Comparison of ENCODE assay signal across 21 cellular contexts in the genomic region with DNA sequence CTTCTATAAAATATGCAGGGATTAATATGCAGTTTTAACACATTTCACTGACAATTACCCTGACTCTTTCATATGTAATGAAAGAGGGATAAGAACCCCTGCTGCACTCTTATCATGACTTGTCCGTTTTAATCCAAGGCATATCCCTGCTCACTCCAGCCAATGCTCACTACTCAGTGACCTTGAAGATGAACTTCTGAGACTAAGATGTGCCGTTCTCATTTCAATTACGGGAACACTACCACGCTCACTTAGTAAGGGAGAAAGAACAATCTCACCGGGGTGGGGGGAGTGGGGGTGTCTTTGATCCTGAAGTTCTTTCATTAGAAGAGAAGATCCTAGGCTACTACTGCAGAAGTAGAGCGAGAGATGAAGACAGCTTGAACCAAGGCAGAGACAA. TPM values are rescaled to one million over a fixed set of nuclear protein-coding genes. Genes with fewer than 3 reads are reported as not detected.
A peak's percentile ranks its signal among the peaks of the same experiment; 100 is the strongest.
DNase-seq lines count a peak whose midpoint lies in the region; ATAC-seq, FAIRE-seq and TF ChIP-seq lines count a peak whose summit lies in the region.
"Had no signal": no experiment of that assay in that cellular context is flagged by ENCODE, and none has a peak within 500 bp of the region (broad histone marks: within the 10 kb centered on the region; RNA-seq: fewer than 3 reads in every experiment).

No MANE protein-coding gene starts in this region.

- H2BK15ac ChIP-seq in H9 (ENCODE audit: low read depth, low read length): no peak overlapping the region

- H3K9me3 Mint-ChIP-seq in H9: no peaks in the 10 kb centered on the region
- no peaks in the 10 kb centered on the region for H3K9me3 Mint-ChIP-seq in effector memory CD8-positive, alpha-beta T cell
- H3K9me3 Mint-ChIP-seq: CD4-positive, alpha-beta memory T cell had no signal

- no peaks in the 10 kb centered on the region for H3K79me1 ChIP-seq in H9 (ENCODE audit: insufficient read depth, low read depth, low read length, poor library complexity, severe bottlenecking)

- no peak for TF ChIP-seq POLR2A in testis (IDR thresholded peaks at IDR 0.05)

- H3K23me2 ChIP-seq in H9 (ENCODE audit: insufficient read length, low read depth, low read length, poor library complexity, severe bottlenecking): no peaks in the 10 kb centered on the region

- H3K18ac ChIP-seq in H9 (ENCODE audit: insufficient read length, low read depth, low read length): no peak overlapping the region

- FAIRE-seq in keratinocyte (lab: Jason Lieb, UNC): peak; percentile 13
- FAIRE-seq: GM12891, GM18507, H1 had no signal

- H3K27me3 ChIP-seq in H9 (ENCODE audit: insufficient read depth, low read length): no peaks in the 10 kb centered on the region
- H3K27me3 ChIP-seq in cardiac muscle cell: no peaks in the 10 kb centered on the region
- no peaks in the 10 kb centered on the region for H3K27me3 ChIP-seq in left ventricle myocardium inferior (ENCODE audit: low read depth)
- H3K27me3 ChIP-seq in keratinocyte (ENCODE audit: control insufficient read depth, extremely low read depth, insufficient read depth, low read length): no peaks in the 10 kb centered on the region
- H3K27me3 ChIP-seq in testis: no peaks in the 10 kb centered on the region

- H3K4me3 Mint-ChIP-seq in H9: no peak overlapping the region
- no peak overlapping the region for H3K4me3 Mint-ChIP-seq in effector memory CD8-positive, alpha-beta T cell
- H3K4me3 Mint-ChIP-seq: CD4-positive, alpha-beta memory T cell had no signal

- DNase-seq in H9: no peak
- DNase-seq in cardiac muscle cell (ENCODE audit: low read depth in 1 of 2, low spot score in 1 of 2): no peak
- no peak for DNase-seq in left ventricle myocardium inferior
- DNase-seq in keratinocyte (ENCODE audit: low read depth, low spot score): no peak
- no peak for DNase-seq in effector memory CD8-positive, alpha-beta T cell
- no peak for DNase-seq in testis
- DNase-seq: C1 segment of cervical spinal cord; Calu3; CD4-positive, alpha-beta memory T cell; COR-L47; DMS53; DMS79 treated with DMSO at 0.1 percent for 48 hours; GF-D8; GM23248; H7 had no signal

- H3T11ph ChIP-seq in H9 (ENCODE audit: low read length): no peak overlapping the region

- no peak overlapping the region for H4K5ac ChIP-seq in H9 (ENCODE audit: insufficient read length, low read depth, low read length)

- intact Hi-C loops in left ventricle myocardium inferior (cut with micrococcal nuclease) (no loop called here), testis (cut with DNase I; ENCODE audit: low total_unique reads) (no loop called here)

- peaks cover 7% of the 10 kb centered on the region; the same call in 1 of the 2 replicates for H3K4me1 ChIP-seq in H9 (ENCODE audit: insufficient read depth, low read length)
- peaks cover 53% of the 10 kb centered on the region for H3K4me1 ChIP-seq in cardiac muscle cell (ENCODE audit: low read depth)
- peaks cover 68% of the 10 kb centered on the region for H3K4me1 ChIP-seq in left ventricle myocardium inferior
- H3K4me1 ChIP-seq in keratinocyte (ENCODE audit: control insufficient read depth, extremely low read depth, insufficient read depth, low read length): no peaks in the 10 kb centered on the region
- no peaks in the 10 kb centered on the region for H3K4me1 ChIP-seq in testis

- no peak overlapping the region for H2BK20ac ChIP-seq in H9 (ENCODE audit: low read depth, low read length, poor library complexity, severe bottlenecking)

- H3K36me3 Mint-ChIP-seq in H9 (ENCODE audit: insufficient read depth in 1 of 3, low read depth in 3 of 3): peaks cover 0 to 9% (median 0%) of the 10 kb centered on the region in 3 experiments; a peak in 2 of 7 replicates
- no peaks in the 10 kb centered on the region for H3K36me3 Mint-ChIP-seq in effector memory CD8-positive, alpha-beta T cell (ENCODE audit: insufficient read depth)
- H3K36me3 Mint-ChIP-seq: CD4-positive, alpha-beta memory T cell had no signal

- H3K36me3 ChIP-seq in cardiac muscle cell (peaks cover 65% of the 10 kb centered on the region), left ventricle myocardium inferior (peaks cover 24% of the 10 kb centered on the region), keratinocyte (ENCODE audit: control insufficient read depth in 2 of 2, extremely low read depth in 1 of 2, insufficient read depth in 2 of 2, low read length in 2 of 2) (peaks cover 4 to 29% of the 10 kb centered on the region in 2 experiments), testis (ENCODE audit: low read depth, missing control alignments) (no peaks in the 10 kb centered on the region)

- H4K8ac ChIP-seq in H9 (replicated peaks; ENCODE audit: insufficient read length, low read depth, low read length): no peak overlapping the region

- no peak overlapping the region for H2BK5ac ChIP-seq in H9 (ENCODE audit: insufficient read length, low read length)

- dilution Hi-C loops in keratinocyte (cut with MboI; ENCODE audit: extremely low pct_ligation_motif_present, low sequenced_read_pairs): no loop called here

- no peaks in the 10 kb centered on the region for H3K9me1 ChIP-seq in keratinocyte (ENCODE audit: control insufficient read depth, extremely low read depth, insufficient read depth, low read length)

- no peak overlapping the region for H4K91ac ChIP-seq in H9 (ENCODE audit: insufficient read length, low read depth, low read length)

- H4K20me1 ChIP-seq in H9 (ENCODE audit: control insufficient read depth, insufficient read depth, insufficient read length): no peaks in the 10 kb centered on the region
- H4K20me1 ChIP-seq in keratinocyte (ENCODE audit: control insufficient read depth, extremely low read depth, insufficient read depth, low read length): no peaks in the 10 kb centered on the region

- no peak overlapping the region for H3K14ac ChIP-seq in H9 (ENCODE audit: insufficient read depth, low read length)

- H3K4me2 ChIP-seq in H9 (ENCODE audit: insufficient read depth, insufficient read length, low read length) (no peak overlapping the region), keratinocyte (ENCODE audit: control insufficient read depth, extremely low read depth, insufficient read depth, low read depth, low read length) (no peak overlapping the region)

- 0 out of 7 replicates have a peak overlapping the region, but pooled peaks of 2 of the 3 experiments have one; percentile 41 to 46 for H3K27ac Mint-ChIP-seq in H9
- H3K27ac Mint-ChIP-seq in effector memory CD8-positive, alpha-beta T cell: no peak overlapping the region
- H3K27ac Mint-ChIP-seq: CD4-positive, alpha-beta memory T cell had no signal

- H2BK120ac ChIP-seq in H9 (ENCODE audit: low read depth, low read length, poor library complexity, severe bottlenecking): no peak overlapping the region

- no peak overlapping the region for H3K4me3 ChIP-seq in cardiac muscle cell
- no peak overlapping the region for H3K4me3 ChIP-seq in left ventricle myocardium inferior
- no peak overlapping the region for H3K4me3 ChIP-seq in keratinocyte (ENCODE audit: control insufficient read depth in 2 of 3, extremely low read depth in 1 of 3, insufficient read depth in 2 of 3, low read depth in 1 of 3, low read length in 3 of 3)
- H3K4me3 ChIP-seq in testis: no peak overlapping the region
- H3K4me3 ChIP-seq: GM23248 had no signal

- no peak for ATAC-seq in HG03196 (IDR thresholded peaks at IDR 0.05; ENCODE audit: unreplicated experiment)
- no peak for ATAC-seq in effector memory CD8-positive, alpha-beta T cell (replicated peaks)
- ATAC-seq in esophagus mucosa: no peak
- ATAC-seq: HCT116 had no signal

- no peak overlapping the region for H2BK12ac ChIP-seq in H9 (ENCODE audit: insufficient read length, low read depth, low read length)

- H3K56ac ChIP-seq in H9 (ENCODE audit: insufficient read length, low read depth, low read length): no peak overlapping the region

- H3K27me3 Mint-ChIP-seq in H9 (ENCODE audit: low read depth): no peaks in the 10 kb centered on the region
- H3K27me3 Mint-ChIP-seq in effector memory CD8-positive, alpha-beta T cell: no peaks in the 10 kb centered on the region

- peaks cover 30 to 32% of the 10 kb centered on the region in 2 experiments for H3K4me1 Mint-ChIP-seq in H9
- H3K4me1 Mint-ChIP-seq in effector memory CD8-positive, alpha-beta T cell (ENCODE audit: low read depth in 2 of 2): no peaks in the 10 kb centered on the region
- H3K4me1 Mint-ChIP-seq: CD4-positive, alpha-beta memory T cell had no signal

- H2AK5ac ChIP-seq in H9 (ENCODE audit: insufficient read length, low read length): no peak overlapping the region

- H3K79me2 ChIP-seq in H9 (ENCODE audit: insufficient read depth, low read length) (no peaks in the 10 kb centered on the region), keratinocyte (ENCODE audit: control insufficient read depth, insufficient read depth, low read length) (peaks cover 13% of the 10 kb centered on the region)

- no peak overlapping the region for H3K27ac ChIP-seq in H9 (ENCODE audit: insufficient read length, low read depth, low read length)
- peak overlapping the region; percentile 94 for H3K27ac ChIP-seq in cardiac muscle cell
- H3K27ac ChIP-seq in left ventricle myocardium inferior (replicated peaks): peak overlapping the region; percentile 66
- H3K27ac ChIP-seq in keratinocyte (ENCODE audit: control insufficient read depth, insufficient read depth, low read length): no peak overlapping the region
- H3K27ac ChIP-seq in testis: no peak overlapping the region
- H3K27ac ChIP-seq: GM23248 had no signal

- TF ChIP-seq CTCF in H9 (conservative IDR thresholded peaks at IDR 0.05): no peak
- no peak for TF ChIP-seq CTCF in cardiac muscle cell (IDR thresholded peaks at IDR 0.05; ENCODE audit: low read depth, low read length)
- TF ChIP-seq CTCF in left ventricle myocardium inferior (IDR thresholded peaks at IDR 0.05; ENCODE audit: borderline replicate concordance): no peak
- TF ChIP-seq CTCF in keratinocyte (optimal IDR thresholded peaks at IDR 0.05 in 1 of 3, IDR thresholded peaks at IDR 0.05 in 1 of 3, conservative IDR thresholded peaks at IDR 0.05 in 1 of 3; ENCODE audit: extremely low read depth in 1 of 3, insufficient read depth in 2 of 3, low read length in 3 of 3): no peak
- no peak for TF ChIP-seq CTCF in testis (IDR thresholded peaks at IDR 0.05)

- no peak overlapping the region for H3K23ac ChIP-seq in H9 (ENCODE audit: insufficient read length, low read depth, low read length)

- no peak overlapping the region for H3K4ac ChIP-seq in H9 (ENCODE audit: low read depth, low read length)

- H3K9me3 ChIP-seq in H9 (ENCODE audit: control insufficient read depth, low read depth, low read length) (no peaks in the 10 kb centered on the region), cardiac muscle cell (ENCODE audit: low read depth) (no peaks in the 10 kb centered on the region), left ventricle myocardium inferior (replicated peaks) (no peaks in the 10 kb centered on the region), keratinocyte (ENCODE audit: control insufficient read depth, low read depth, low read length) (no peaks in the 10 kb centered on the region), testis (no peaks in the 10 kb centered on the region)

- no peak overlapping the region for H3K9ac ChIP-seq in H9 (ENCODE audit: extremely low read depth, insufficient read length, low read length)
- no peak overlapping the region for H3K9ac ChIP-seq in keratinocyte (ENCODE audit: control insufficient read depth, extremely low read depth, insufficient read depth, low read length)
- H3K9ac ChIP-seq: GM23248 had no signal

- H2AFZ ChIP-seq in H9 (ENCODE audit: low read length) (no peak overlapping the region), keratinocyte (ENCODE audit: control insufficient read depth, low read length) (no peak overlapping the region)
- H2AFZ ChIP-seq: GM23248 had no signal

- no CpG with 5 or more reads among the region's 6 CpGs for WGBS in H9 (ENCODE audit: extremely low coverage, insufficient read length, low lambda C conversion rate)
- WGBS in testis, 2 donors: 32 to 45% methylated on average over 6 of the region's 6 CpGs

RNA-seq across cellular contexts. Expression of gene PKP2, which starts 50.5 kb away (rescaled TPM):
- total RNA-seq in H9 (2021) (18.2 and 18.4 TPM in 2 replicates), cardiac muscle cell (362 and 376 TPM in 2 replicates), left ventricle myocardium inferior (428 TPM), testis (10 to 100 TPM; 18.9 to 22.3 TPM), esophagus mucosa (13.7 TPM)
- polyA plus RNA-seq in cardiac muscle cell (363 and 451 TPM in 2 replicates), keratinocyte (38.2 to 55.5 TPM (median 50.4 TPM) in 3 replicates), testis (ENCODE audit: insufficient read depth, low read depth, low replicate concordance) (14.8 TPM)
- polyA plus RNA-seq in keratinocyte (2011; ENCODE audit: low read depth): 12.8 TPM
- 38.8 and 54.4 TPM in 2 replicates for polyA plus RNA-seq in keratinocyte (2011; cell fraction: cytosol; rRNA removed)
- 54.9 and 60.9 TPM in 2 replicates for polyA plus RNA-seq in keratinocyte (2011; cell fraction: nucleus; rRNA removed)
- 23.9 and 43.6 TPM in 2 replicates for polyA plus RNA-seq in keratinocyte (2012; ENCODE audit: low replicate concordance)
- 43.3 to 81.9 TPM (median 56.8 TPM) in 3 replicates for polyA minus RNA-seq in keratinocyte
- polyA minus RNA-seq in keratinocyte (2011; cell fraction: cytosol; rRNA and poly(A)+ RNA removed): 52.0 TPM
- polyA minus RNA-seq in keratinocyte (2011; cell fraction: nucleus; rRNA and poly(A)+ RNA removed): 61.7 and 80.4 TPM in 2 replicates

Comparison
In these comparisons a context has a peak if more than half of its experiments do, and no peak if none do; other contexts are left out.
1. H3K27ac ChIP-seq: peak in cardiac muscle cell (single experiment) and left ventricle myocardium inferior (single experiment); none in H9 (single experiment), keratinocyte (single experiment) and testis (0 of 2).
2. H3K27ac Mint-ChIP-seq: peak in H9 (2 of 3); none in effector memory CD8-positive, alpha-beta T cell (0 of 2).
3. RNA of gene PKP2, which starts 50.5 kb away (total RNA-seq): 428 TPM in left ventricle myocardium inferior (single experiment) and 362 to 376 TPM in cardiac muscle cell; 18.9 to 22.3 TPM in testis, 18.2 to 18.4 TPM in H9 and 13.7 TPM in esophagus mucosa (single experiment); every median in the first group is over 10 times any median in the second.